Comparison of ENCODE assay signal across 8 cellular contexts in genomic region chr21:41419921-41420862, GRCh38. TPM values are rescaled to one million over a fixed set of nuclear protein-coding genes. Genes with fewer than 3 reads are reported as not detected.
A peak's percentile ranks its signal among the peaks of the same experiment; 100 is the strongest.
DNase-seq lines count a peak whose midpoint lies in the region; ATAC-seq lines count a peak whose summit lies in the region.

No MANE protein-coding gene starts in this region.

- ATAC-seq in HG03097 (IDR thresholded peaks at IDR 0.05; ENCODE audit: low FRiP score, unreplicated experiment) (peak; percentile 64), memory B cell (ENCODE audit: low read depth) (peak; percentile 99)
- ATAC-seq in activated CD8-positive, alpha-beta memory T cell treated with anti-CD3 and anti-CD28 coated beads, Interleukin-2, amount 10 ng/mL, durations not matched to agents 7 days and 5 days = peak; percentile 84

- peak overlapping the region; percentile 85 for H3K9ac ChIP-seq in endocrine pancreas (ENCODE audit: control insufficient read depth, insufficient read depth, low read length)

- DNase-seq in NCI-H146 (lab: John Stamatoyannopoulos, UW) (peak; percentile 40), NCI-H146 treated with DMSO at 0.1 percent for 48 hours (lab: John Stamatoyannopoulos, UW; ENCODE audit: unreplicated experiment) (no peak), NCI-H526 treated with DMSO at 0.1 percent for 48 hours (lab: John Stamatoyannopoulos, UW) (peak; percentile 37), memory B cell (ENCODE audit: low spot score in 2 of 2) (peak; percentile 46 to 49)
- DNase-seq in activated CD8-positive, alpha-beta memory T cell treated with anti-CD3 and anti-CD28 coated beads, Interleukin-2, amount 10 ng/mL, durations not matched to agents 7 days and 5 days = peak; percentile 83
- peak; percentile 42 to 53 for DNase-seq in stimulated activated CD8-positive, alpha-beta memory T cell treated with anti-CD3 and anti-CD28 coated beads, Interleukin-15, amount 100 ng/mL, for 4 hours (ENCODE audit: low read depth in 2 of 2)

- no peaks in the 10 kb centered on the region for H3K9me3 Mint-ChIP-seq in activated CD8-positive, alpha-beta memory T cell treated with anti-CD3 and anti-CD28 coated beads, Interleukin-2, amount 10 ng/mL, durations not matched to agents 7 days and 5 days (ENCODE audit: low read depth)
- peaks cover 9% of the 10 kb centered on the region for H3K9me3 Mint-ChIP-seq in memory B cell

- peaks cover 23% of the 10 kb centered on the region for H3K36me3 Mint-ChIP-seq in activated CD8-positive, alpha-beta memory T cell treated with anti-CD3 and anti-CD28 coated beads, Interleukin-2, amount 10 ng/mL, durations not matched to agents 7 days and 5 days
- H3K36me3 Mint-ChIP-seq in memory B cell = no peaks in the 10 kb centered on the region

- H3K27ac Mint-ChIP-seq in activated CD8-positive, alpha-beta memory T cell treated with anti-CD3 and anti-CD28 coated beads, Interleukin-2, amount 10 ng/mL, durations not matched to agents 7 days and 5 days = peak overlapping the region; percentile 100
- H3K27ac Mint-ChIP-seq in memory B cell = peak overlapping the region; percentile 85

- H3K4me1 ChIP-seq in endocrine pancreas (ENCODE audit: control insufficient read depth, insufficient read depth, low read length) = no peaks in the 10 kb centered on the region

- CTCF ChIA-PET in activated CD8-positive, alpha-beta memory T cell treated with anti-CD3 and anti-CD28 coated beads, Interleukin-2, amount 10 ng/mL, durations not matched to agents 7 days and 5 days (lab: Charles Lee) = no interaction called here

- H3K27me3 Mint-ChIP-seq in activated CD8-positive, alpha-beta memory T cell treated with anti-CD3 and anti-CD28 coated beads, Interleukin-2, amount 10 ng/mL, durations not matched to agents 7 days and 5 days = peaks cover 10% of the 10 kb centered on the region
- no peaks in the 10 kb centered on the region for H3K27me3 Mint-ChIP-seq in memory B cell

- H3K36me3 ChIP-seq in endocrine pancreas (ENCODE audit: control insufficient read depth, insufficient read depth, low read length) = no peaks in the 10 kb centered on the region

- H3K4me3 ChIP-seq in endocrine pancreas (ENCODE audit: control insufficient read depth, insufficient read depth, low read length) = peak overlapping the region; percentile 30

- H3K27me3 ChIP-seq in endocrine pancreas (ENCODE audit: control insufficient read depth, insufficient read depth, low read length) = no peaks in the 10 kb centered on the region

- H3K4me3 Mint-ChIP-seq in activated CD8-positive, alpha-beta memory T cell treated with anti-CD3 and anti-CD28 coated beads, Interleukin-2, amount 10 ng/mL, durations not matched to agents 7 days and 5 days = peak overlapping the region; percentile 90
- H3K4me3 Mint-ChIP-seq in memory B cell = peak overlapping the region; percentile 81

- H3K9me3 ChIP-seq in endocrine pancreas (ENCODE audit: control insufficient read depth, low read length) = no peaks in the 10 kb centered on the region

- H3K4me1 Mint-ChIP-seq in activated CD8-positive, alpha-beta memory T cell treated with anti-CD3 and anti-CD28 coated beads, Interleukin-2, amount 10 ng/mL, durations not matched to agents 7 days and 5 days = peaks cover 53% of the 10 kb centered on the region
- H3K4me1 Mint-ChIP-seq in memory B cell = peaks cover 31% of the 10 kb centered on the region

RNA-seq across cellular contexts. Expression of gene MX1, which starts 5.8 kb away (rescaled TPM):
- total RNA-seq in activated CD8-positive, alpha-beta memory T cell treated with anti-CD3 and anti-CD28 coated beads, Interleukin-2, amount 10 ng/mL, durations not matched to agents 7 days and 5 days = 100 to 1,000 TPM; 544 to 967 TPM

RNA-seq across cellular contexts. Expression of gene MX2, which starts 58.4 kb away (rescaled TPM):
- total RNA-seq in activated CD8-positive, alpha-beta memory T cell treated with anti-CD3 and anti-CD28 coated beads, Interleukin-2, amount 10 ng/mL, durations not matched to agents 7 days and 5 days = 100 to 1,000 TPM in 1 of 2 experiments, 10 to 100 TPM in 1; 65.1 to 158 TPM
